ENCODE assay signal across 30 cellular contexts in genomic region chr18:21177742-21178305, GRCh38.
DNase-seq lines count a peak whose midpoint lies in the region; ATAC-seq and TF ChIP-seq lines count a peak whose summit lies in the region.
"Had no signal": no experiment of that assay in that cellular context is flagged by ENCODE, and none has a peak within 500 bp of the region (broad histone marks: within the 10 kb centered on the region; RNA-seq: fewer than 3 reads in every experiment).

No MANE protein-coding gene starts in this region.

- no peak for TF ChIP-seq CTCF in SK-N-SH (IDR thresholded peaks at IDR 0.05)

- no peaks in the 10 kb centered on the region for H3K27me3 ChIP-seq in SK-N-SH (ENCODE audit: insufficient read depth)
- H3K27me3 ChIP-seq: esophagus muscularis mucosa, gastrocnemius medialis, testis had no signal

- no peak overlapping the region for H3K4me2 ChIP-seq in SK-N-SH

- no peak overlapping the region for H3K9ac ChIP-seq in SK-N-SH

- intact Hi-C loops in Right ventricle myocardium superior (cut with DNase I) = no loop called here

- WGBS in SK-N-SH (ENCODE audit: low lambda C conversion rate) = 48% methylated on average over 11 of the region's 11 CpGs

- no peaks in the 10 kb centered on the region for H3K9me2 ChIP-seq in SK-N-SH

- no peaks in the 10 kb centered on the region for H3K4me1 ChIP-seq in SK-N-SH (ENCODE audit: control insufficient read depth in 1 of 2, insufficient read depth in 2 of 2, low read depth in 1 of 2, low read length in 1 of 2)
- H3K4me1 ChIP-seq: gastrocnemius medialis, testis had no signal

- no peaks in the 10 kb centered on the region for H3K9me3 ChIP-seq in SK-N-SH
- H3K9me3 ChIP-seq: esophagus muscularis mucosa, gastrocnemius medialis, testis had no signal

- no peaks in the 10 kb centered on the region for H3F3A ChIP-seq in SK-N-SH (replicated peaks; ENCODE audit: insufficient read depth)

- H3K27ac ChIP-seq in SK-N-SH (ENCODE audit: low read depth in 2 of 2, low read length in 1 of 2) = no peak overlapping the region
- H3K27ac ChIP-seq: esophagus muscularis mucosa, gastrocnemius medialis, testis had no signal

- no peaks in the 10 kb centered on the region for H4K20me1 ChIP-seq in SK-N-SH (ENCODE audit: insufficient read depth)

- POLR2A ChIA-PET in SK-N-SH (lab: Yijun Ruan, JAX) = no interaction called here

- H3K36me3 ChIP-seq in SK-N-SH (replicated peaks in 1 of 2; ENCODE audit: control insufficient read depth in 1 of 2, insufficient read depth in 2 of 2, low read length in 1 of 2) = no peaks in the 10 kb centered on the region
- H3K36me3 ChIP-seq: esophagus muscularis mucosa, gastrocnemius medialis had no signal

- no peak for DNase-seq in SK-N-SH
- peak; percentile 13 for DNase-seq in OCI-M2 (lab: John Stamatoyannopoulos, UW; ENCODE audit: unreplicated experiment)
- peak; percentile 32 for DNase-seq in amniotic epithelial cell (ENCODE audit: low read depth)
- DNase-seq in NCI-H1092 (lab: John Stamatoyannopoulos, UW) = no peak
- DNase-seq in Right ventricle myocardium superior = no peak
- DNase-seq: 8988T; activated CD4-positive, alpha-beta T cell treated with anti-CD3 and anti-CD28 coated beads for 48 hours; activated gamma-delta T cell; activated naive CD8-positive, alpha-beta T cell treated with anti-CD3 and anti-CD28 coated beads, Interleukin-2, amount 10 ng/mL, durations not matched to agents 7 days and 5 days; activated T-cell treated with anti-CD3 and anti-CD28 coated beads, Interleukin-2, amount 50 U/mL, for 1 hour; cortex of kidney; effector memory CD8-positive, alpha-beta T cell; gastrocnemius medialis; hypothalamus; mesendoderm; NCI-H1048; NCI-H187 treated with DMSO at 0.1 percent for 48 hours; NCI-H524 treated with DMSO at 0.1 percent for 48 hours; PC-3; SHP77; stimulated activated CD4-positive, alpha-beta T cell treated with anti-CD3 and anti-CD28 coated beads, Interleukin-4, amount 100 ng/mL, for 4 hours; stimulated activated naive CD4-positive, alpha-beta T cell; T-cell; testis had no signal

- H3K79me2 ChIP-seq in SK-N-SH (ENCODE audit: insufficient read depth) = no peaks in the 10 kb centered on the region

- TF ChIP-seq RAD21 in SK-N-SH (IDR thresholded peaks at IDR 0.05; ENCODE audit: low read length) = no peak

- no peak overlapping the region for H3K4me3 ChIP-seq in SK-N-SH (ENCODE audit: low read depth in 2 of 2, low read length in 1 of 2)
- H3K4me3 ChIP-seq: esophagus muscularis mucosa, gastrocnemius medialis, testis had no signal

- TF ChIP-seq EP300 in SK-N-SH (IDR thresholded peaks at IDR 0.05; ENCODE audit: borderline replicate concordance in 1 of 2, low read depth in 1 of 2, low read length in 1 of 2) = no peak

- ATAC-seq in SK-N-SH treated with all-trans-retinoic acid at 6 μM for 48 hours = no peak
- ATAC-seq in GM18520 (IDR thresholded peaks at IDR 0.05; ENCODE audit: unreplicated experiment) = no peak
- no peak for ATAC-seq in Right ventricle myocardium superior (ENCODE audit: poor library complexity)
- ATAC-seq in HG02798 (IDR thresholded peaks at IDR 0.05; ENCODE audit: poor library complexity, unreplicated experiment) = no peak
- ATAC-seq: effector memory CD8-positive, alpha-beta T cell; gastrocnemius medialis; left lobe of liver; PC-3; sciatic nerve; T-cell had no signal

- CTCF ChIA-PET in SK-N-SH (lab: Yijun Ruan, JAX) = interaction anchor here (1.5 to 2.7 kb wide), 3 partner anchors 9 to 210 kb away, joined by 5 to 12 read pairs (median 7); no protein-coding TSS in a partner anchor

- H2AFZ ChIP-seq in SK-N-SH (ENCODE audit: low read depth) = peak overlapping the region; percentile 69; the same call in 1 of the 2 replicates

TF ChIP-seq in SK-N-SH, 30 proteins besides CTCF, POLR2A, EP300 and RAD21:
- no peak for TF ChIP-seq GABPA (IDR thresholded peaks at IDR 0.05; ENCODE audit: low read depth)
- TF ChIP-seq RCOR1 (IDR thresholded peaks at IDR 0.05; ENCODE audit: low read length) = no peak
- no peak for TF ChIP-seq MEF2A (IDR thresholded peaks at IDR 0.05; ENCODE audit: borderline replicate concordance, low read depth)
- TF ChIP-seq SMC3 (IDR thresholded peaks at IDR 0.05; ENCODE audit: low read depth, low read length) = no peak
- no peak for TF ChIP-seq FOXJ3 (CRISPR knock-in tag; IDR thresholded peaks at IDR 0.05)
- TF ChIP-seq TCF12 (IDR thresholded peaks at IDR 0.05) = no peak
- no peak for TF ChIP-seq CHD2 (IDR thresholded peaks at IDR 0.05; ENCODE audit: low read length, partially characterized antibody)
- TF ChIP-seq RFX5 (IDR thresholded peaks at IDR 0.05; ENCODE audit: low read length) = no peak
- TF ChIP-seq NRF1 (IDR thresholded peaks at IDR 0.05; ENCODE audit: low read depth, low read length) = no peak
- no peak for TF ChIP-seq GATA2 (CRISPR knock-in tag; IDR thresholded peaks at IDR 0.05)
- no peak for TF ChIP-seq PBX3 (IDR thresholded peaks at IDR 0.05)
- TF ChIP-seq EZH2phosphoT487 (IDR thresholded peaks at IDR 0.05; ENCODE audit: borderline replicate concordance, low read depth) = no peak
- TF ChIP-seq JUND (IDR thresholded peaks at IDR 0.05) = no peak
- TF ChIP-seq NFIC (IDR thresholded peaks at IDR 0.05; ENCODE audit: borderline replicate concordance) = no peak

TF ChIP-seq in SK-N-SH treated with all-trans-retinoic acid at 6 μM for 48 hours, 23 proteins besides CTCF, POLR2A, EP300 and RAD21:
- TF ChIP-seq TOX (CRISPR knock-in tag; IDR thresholded peaks at IDR 0.05; ENCODE audit: borderline replicate concordance) = no peak
- TF ChIP-seq ZNF70 (CRISPR knock-in tag; IDR thresholded peaks at IDR 0.05) = no peak
- TF ChIP-seq ARNTL (CRISPR knock-in tag; IDR thresholded peaks at IDR 0.05; ENCODE audit: borderline replicate concordance, low read depth) = no peak
- no peak for TF ChIP-seq ZFP30 (CRISPR knock-in tag; IDR thresholded peaks at IDR 0.05)

Comparison
In these comparisons a context has a peak if more than half of its experiments do, and no peak if none do; other contexts are left out.
1. DNase-seq: peak in OCI-M2 (single experiment) and amniotic epithelial cell (single experiment); none in SK-N-SH (single experiment), NCI-H1092 (single experiment) and Right ventricle myocardium superior (single experiment).